Comparison of ENCODE assay signal across 18 cellular contexts in the genomic region with DNA sequence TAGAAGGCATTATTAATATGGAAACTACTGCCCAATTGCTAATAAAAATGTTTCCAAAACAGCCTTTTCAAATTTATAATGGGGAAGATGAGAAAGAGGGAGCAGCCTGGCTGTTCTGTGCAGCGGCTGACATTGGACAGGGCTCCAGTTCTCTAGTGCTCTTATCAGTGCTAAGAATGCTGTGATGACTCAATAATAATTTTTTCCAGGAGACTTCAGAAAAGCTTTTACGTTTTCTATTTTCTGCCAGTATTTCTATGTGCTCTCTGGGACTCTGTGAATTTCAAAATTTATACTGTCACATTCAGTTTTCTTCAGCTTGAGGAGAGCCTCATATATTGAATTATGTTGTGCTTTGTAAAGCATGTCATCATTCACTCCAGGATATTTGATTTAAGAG.
DNase-seq lines count a peak whose midpoint lies in the region; ATAC-seq and TF ChIP-seq lines count a peak whose summit lies in the region.
"Had no signal": no experiment of that assay in that cellular context is flagged by ENCODE, and none has a peak within 500 bp of the region (broad histone marks: within the 10 kb centered on the region; RNA-seq: fewer than 3 reads in every experiment).

No MANE protein-coding gene starts in this region.

- ATAC-seq in GM21360 (IDR thresholded peaks at IDR 0.05; ENCODE audit: unreplicated experiment) (no peak), HG03025 (IDR thresholded peaks at IDR 0.05; ENCODE audit: low FRiP score, unreplicated experiment) (no peak)
- ATAC-seq: foreskin keratinocyte; stimulated activated effector memory CD8-positive, alpha-beta T cell treated with anti-CD3 and anti-CD28 coated beads, Interleukin-12 subunit alpha, Interleukin-12 subunit beta, amount 100 ng/mL, for 72 hours had no signal

- no peak for TF ChIP-seq CTCF in fibroblast of villous mesenchyme (IDR thresholded peaks at IDR 0.05; ENCODE audit: insufficient read depth, low read depth, low read length)

- DNase-seq in EH (ENCODE audit: low read depth) (peak; percentile 31), amniotic stem cell (lab: John Stamatoyannopoulos, UW) (peak; percentile 52), fibroblast of villous mesenchyme (ENCODE audit: low read depth) (peak; percentile 78), non-pigmented ciliary epithelial cell (ENCODE audit: low read depth) (peak; percentile 18), SW 1271 (lab: John Stamatoyannopoulos, UW) (no peak), NCI-H1105 (lab: John Stamatoyannopoulos, UW) (no peak)
- DNase-seq: activated naive CD4-positive, alpha-beta T cell; foreskin keratinocyte; GOT3; islet precursor cell; NCI-H187; NCI-H748 treated with DMSO at 0.1 percent for 48 hours; retina; stimulated activated CD4-positive, alpha-beta T cell treated with anti-CD3 and anti-CD28 coated beads, Interleukin-4, amount 100 ng/mL, for 24 hours had no signal

- no peak overlapping the region for H3K4me3 ChIP-seq in fibroblast of villous mesenchyme (ENCODE audit: low read depth, low read length)
- H3K4me3 ChIP-seq: BLaER1 treated with 17β-estradiol and CSF1 and Interleukin-3, amounts not matched to agents 10 nM and 100 nM had no signal

Comparison
In these comparisons a context has a peak if more than half of its experiments do, and no peak if none do; other contexts are left out.
1. DNase-seq: peak in EH (single experiment), amniotic stem cell (single experiment), fibroblast of villous mesenchyme (single experiment) and non-pigmented ciliary epithelial cell (single experiment); none in SW 1271 (0 of 2) and NCI-H1105 (single experiment).